ENCODE assay signal across 1 cellular context in genomic region chrX:100829730-100830129, GRCh38.
TF ChIP-seq lines count a peak whose summit lies in the region.

No MANE protein-coding gene starts in this region.

TF ChIP-seq in GM12878, 131 proteins besides CTCF, POLR2A, EP300 and RAD21 (continued from another document):
- TF ChIP-seq ELK1 (IDR thresholded peaks at IDR 0.05; ENCODE audit: low read depth, low read length) (no peak), NFYA (IDR thresholded peaks at IDR 0.05; ENCODE audit: borderline replicate concordance, low read depth, low read length) (no peak), NRF1 (conservative IDR thresholded peaks at IDR 0.05; ENCODE audit: low read depth, low read length) (no peak), NR2C1 (IDR thresholded peaks at IDR 0.05) (no peak), IRF3 (IDR thresholded peaks at IDR 0.05) (no peak), BCLAF1 (IDR thresholded peaks at IDR 0.05) (no peak), HDGF (IDR thresholded peaks at IDR 0.05) (no peak), CBX3 (IDR thresholded peaks at IDR 0.05; ENCODE audit: borderline replicate concordance, low read depth) (no peak), ZBTB33 (IDR thresholded peaks at IDR 0.05) (no peak), SPI1 (IDR thresholded peaks at IDR 0.05; ENCODE audit: borderline replicate concordance, insufficient read depth, low read depth, low read length) (no peak), POLR2AphosphoS2 (IDR thresholded peaks at IDR 0.05; ENCODE audit: low read depth, low read length) (no peak), CEBPZ (IDR thresholded peaks at IDR 0.05; ENCODE audit: low read depth, low read length) (no peak), SMARCA5 (IDR thresholded peaks at IDR 0.05) (no peak), CREB1 (IDR thresholded peaks at IDR 0.05; ENCODE audit: low read depth) (peak; percentile 38; the same call in 1 of the 2 replicates), KLF5 (IDR thresholded peaks at IDR 0.05; ENCODE audit: partially characterized antibody) (no peak), ETV6 (conservative IDR thresholded peaks at IDR 0.05 in 1 of 2, IDR thresholded peaks at IDR 0.05 in 1 of 2; ENCODE audit: borderline replicate concordance in 1 of 2, low read depth in 1 of 2) (peak in 1 of 2 experiments; percentile 75; a peak in 2 of 4 replicates), TCF12 (IDR thresholded peaks at IDR 0.05; ENCODE audit: low read depth, low read length) (no peak), ATF7 (IDR thresholded peaks at IDR 0.05; ENCODE audit: low read depth) (no peak), SIX5 (IDR thresholded peaks at IDR 0.05; ENCODE audit: low read depth, low read length, severe bottlenecking) (no peak), NFIC (IDR thresholded peaks at IDR 0.05; ENCODE audit: low read depth, low read length) (peak; percentile 45; the same call in 1 of the 2 replicates), EZH2 (IDR thresholded peaks at IDR 0.05; ENCODE audit: borderline replicate concordance, control insufficient read depth, low read depth, low read length) (no peak), HDAC6 (IDR thresholded peaks at IDR 0.05; ENCODE audit: unreplicated experiment) (no peak), MEF2B (IDR thresholded peaks at IDR 0.05; ENCODE audit: partially characterized antibody, poor library complexity, severe bottlenecking) (no peak), HSF1 (IDR thresholded peaks at IDR 0.05; ENCODE audit: low read depth, low read length) (no peak), LARP7 (IDR thresholded peaks at IDR 0.05) (no peak), USF2 (IDR thresholded peaks at IDR 0.05; ENCODE audit: borderline replicate concordance, low read depth, low read length) (no peak), DPF2 (IDR thresholded peaks at IDR 0.05) (peak; percentile 19; the same call in 1 of the 2 replicates), SRF (IDR thresholded peaks at IDR 0.05; ENCODE audit: low read depth in 2 of 2, low read length in 2 of 2) (no peak), MEF2A (IDR thresholded peaks at IDR 0.05; ENCODE audit: insufficient read depth, low read depth, low read length) (no peak), STAT1 (conservative IDR thresholded peaks at IDR 0.05) (no peak), BACH1 (IDR thresholded peaks at IDR 0.05; ENCODE audit: borderline replicate concordance) (no peak), RCOR1 (conservative IDR thresholded peaks at IDR 0.05; ENCODE audit: low read depth, low read length) (no peak), PAX5 (IDR thresholded peaks at IDR 0.05; ENCODE audit: borderline replicate concordance, low read depth, low read length) (no peak), CREM (IDR thresholded peaks at IDR 0.05; ENCODE audit: low read depth) (peak; percentile 23; the same call in 1 of the 2 replicates), PKNOX1 (IDR thresholded peaks at IDR 0.05) (peak; percentile 61), STAT3 (IDR thresholded peaks at IDR 0.05; ENCODE audit: low read depth, low read length) (no peak), SMAD5 (IDR thresholded peaks at IDR 0.05; ENCODE audit: low read depth) (no peak)
